Comparison of ENCODE assay signal across 14 cellular contexts in genomic region chr1:206521002-206521585, GRCh38. TPM values are rescaled to one million over a fixed set of nuclear protein-coding genes. Genes with fewer than 3 reads are reported as not detected.
A peak's percentile ranks its signal among the peaks of the same experiment; 100 is the strongest.
DNase-seq lines count a peak whose midpoint lies in the region; ATAC-seq and TF ChIP-seq lines count a peak whose summit lies in the region.
"Had no signal": no experiment of that assay in that cellular context is flagged by ENCODE, and none has a peak within 500 bp of the region (broad histone marks: within the 10 kb centered on the region; RNA-seq: fewer than 3 reads in every experiment).

No MANE protein-coding gene starts in this region.

- H3K27me3 Mint-ChIP-seq in chondrocyte (ENCODE audit: low read depth) = peaks cover 3% of the 10 kb centered on the region
- H3K27me3 Mint-ChIP-seq: activated CD8-positive, alpha-beta T cell treated with anti-CD3 and anti-CD28 coated beads for 36 hours; effector memory CD8-positive, alpha-beta T cell had no signal

- H3K27ac Mint-ChIP-seq in chondrocyte (ENCODE audit: unreplicated experiment) = no peak overlapping the region
- H3K27ac Mint-ChIP-seq: activated CD8-positive, alpha-beta T cell treated with anti-CD3 and anti-CD28 coated beads for 36 hours; activated T-helper 1 cell treated with anti-CD3 and anti-CD28 coated beads, Interleukin-12 subunit alpha, Interleukin-12 subunit beta, Interleukin-2, Interleukin-4 antibody, amounts not matched to agents 30 ng/mL and 10 ng/mL and 1 ng/mL, durations not matched to agents 14 hours and 24 hours and 36 hours; effector memory CD8-positive, alpha-beta T cell; nephron progenitor cell had no signal

- H3K4me1 Mint-ChIP-seq in chondrocyte (ENCODE audit: low read depth) = peaks cover 5% of the 10 kb centered on the region

- no peak overlapping the region for H3K4me3 Mint-ChIP-seq in chondrocyte (ENCODE audit: unreplicated experiment)
- H3K4me3 Mint-ChIP-seq: activated CD8-positive, alpha-beta T cell treated with anti-CD3 and anti-CD28 coated beads for 36 hours; activated T-helper 1 cell treated with anti-CD3 and anti-CD28 coated beads, Interleukin-12 subunit alpha, Interleukin-12 subunit beta, Interleukin-2, Interleukin-4 antibody, amounts not matched to agents 30 ng/mL and 10 ng/mL and 1 ng/mL, durations not matched to agents 14 hours and 24 hours and 36 hours; effector memory CD8-positive, alpha-beta T cell; nephron progenitor cell had no signal

- no peak for TF ChIP-seq CTCF in chondrocyte (IDR thresholded peaks at IDR 0.05)

- no peaks in the 10 kb centered on the region for H3K9me3 Mint-ChIP-seq in chondrocyte (ENCODE audit: low read depth)
- H3K9me3 Mint-ChIP-seq: activated CD8-positive, alpha-beta T cell treated with anti-CD3 and anti-CD28 coated beads for 36 hours; activated T-helper 1 cell treated with anti-CD3 and anti-CD28 coated beads, Interleukin-12 subunit alpha, Interleukin-12 subunit beta, Interleukin-2, Interleukin-4 antibody, amounts not matched to agents 30 ng/mL and 10 ng/mL and 1 ng/mL, durations not matched to agents 14 hours and 24 hours and 36 hours; effector memory CD8-positive, alpha-beta T cell; nephron progenitor cell had no signal

- ATAC-seq in HG02840 (IDR thresholded peaks at IDR 0.05; ENCODE audit: low FRiP score, unreplicated experiment) = no peak
- ATAC-seq: activated CD8-positive, alpha-beta T cell treated with anti-CD3 and anti-CD28 coated beads for 36 hours; effector memory CD8-positive, alpha-beta T cell; foreskin keratinocyte had no signal

- DNase-seq in HT-29 (ENCODE audit: low spot score) (peak; percentile 74), NCI-H2227 (lab: John Stamatoyannopoulos, UW; ENCODE audit: unreplicated experiment) (peak; percentile 16), chondrocyte (ENCODE audit: low spot score) (peak; percentile 19), retina (peak; percentile 32), DMS79 (lab: John Stamatoyannopoulos, UW) (no peak), GM03348 (ENCODE audit: low spot score) (no peak)
- DNase-seq: activated CD8-positive, alpha-beta T cell treated with anti-CD3 and anti-CD28 coated beads for 36 hours; central memory CD4-positive, alpha-beta T cell; effector memory CD8-positive, alpha-beta T cell; foreskin keratinocyte; NCI-H2171; nephron progenitor cell had no signal

- no peaks in the 10 kb centered on the region for H3K36me3 Mint-ChIP-seq in chondrocyte (ENCODE audit: low read depth)

RNA-seq across cellular contexts. Expression of gene RASSF5, which starts 13.8 kb away (rescaled TPM):
- total RNA-seq in HT-29 (2014; rRNA removed; shearing (Covaris generic)) = 7.9 and 8.8 TPM in 2 replicates
- 0.12 to 0.36 TPM (median 0.27 TPM) in 3 replicates for total RNA-seq in chondrocyte

RNA-seq across cellular contexts. Expression of gene IKBKE, which starts 50.8 kb away (rescaled TPM):
- total RNA-seq in HT-29 (2014; rRNA removed; shearing (Covaris generic)) = 11.7 and 12.0 TPM in 2 replicates
- total RNA-seq in chondrocyte = 7.7 to 10.5 TPM (median 8.5 TPM) in 3 replicates

Comparison
In these comparisons a context has a peak if more than half of its experiments do, and no peak if none do; other contexts are left out.
1. DNase-seq: peak in HT-29 (single experiment), NCI-H2227 (single experiment), chondrocyte (single experiment) and retina (single experiment); none in DMS79 (single experiment) and GM03348 (single experiment).